15 cellular contexts compared by ENCODE assay signal in the genomic region with DNA sequence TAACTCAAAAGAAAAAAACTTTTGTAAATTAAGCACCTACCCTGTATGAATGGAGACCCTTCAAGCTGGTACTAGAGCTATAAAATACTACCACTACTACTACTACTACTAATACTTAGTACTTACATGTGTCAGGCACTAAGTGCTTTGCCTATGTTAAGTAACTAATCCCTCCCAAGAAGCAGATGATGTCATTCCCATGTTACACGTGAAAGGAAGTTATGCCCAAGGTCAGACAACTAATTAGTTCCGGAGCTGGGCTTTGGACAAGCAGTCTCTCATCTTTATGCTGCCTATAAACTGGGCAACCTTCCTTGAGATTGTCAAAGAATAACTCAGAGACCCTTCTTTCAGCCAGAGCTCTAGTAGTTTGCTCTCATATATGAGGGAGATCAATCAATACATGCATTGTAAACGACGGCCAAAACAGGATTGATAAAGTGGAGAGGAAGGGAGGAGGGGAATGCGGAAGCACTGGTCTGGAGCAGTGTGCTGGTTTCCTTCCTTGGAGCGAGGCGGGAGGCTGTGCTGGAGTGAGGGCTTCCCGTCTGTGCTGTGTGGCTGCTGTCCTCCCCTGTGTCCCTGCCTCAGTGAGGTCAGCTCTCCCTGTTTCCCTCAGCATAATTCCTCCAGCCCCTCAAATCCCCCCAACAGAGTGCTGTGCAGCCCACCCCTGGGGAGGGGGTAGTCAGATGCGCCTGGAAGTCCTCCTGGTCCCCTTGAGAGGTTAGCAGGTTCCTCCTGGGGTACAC. TPM values are rescaled to one million over a fixed set of nuclear protein-coding genes. Genes with fewer than 3 reads are reported as not detected.
DNase-seq lines count a peak whose midpoint lies in the region; ATAC-seq and TF ChIP-seq lines count a peak whose summit lies in the region.
"Had no signal": no experiment of that assay in that cellular context is flagged by ENCODE, and none has a peak within 500 bp of the region (broad histone marks: within the 10 kb centered on the region; RNA-seq: fewer than 3 reads in every experiment).

No MANE protein-coding gene starts in this region.

- peak overlapping the region; percentile 60 for H3K27ac Mint-ChIP-seq in progenitor cell of endocrine pancreas
- H3K27ac Mint-ChIP-seq: activated T-cell treated with anti-CD3 and anti-CD28 coated beads, Interleukin-2, amount 50 U/mL, for 72 hours; CD4-positive, alpha-beta T cell; IgD-negative memory B cell had no signal

- no peaks in the 10 kb centered on the region for H3K9me3 ChIP-seq in HEK293 (ENCODE audit: control insufficient read depth, insufficient read depth, low read depth, low read length)
- H3K9me3 ChIP-seq in NT2/D1 (ENCODE audit: insufficient read depth, low read length), result 0 out of 2 replicates have a peak, but pooled peaks cover 8% of the 10 kb centered on the region
- H3K9me3 ChIP-seq in mucosa of descending colon, result no peaks in the 10 kb centered on the region
- H3K9me3 ChIP-seq: heart left ventricle, suprapubic skin had no signal

- no peak overlapping the region for H3K27ac ChIP-seq in HEK293 (ENCODE audit: extremely low read depth, low read depth, low read length)
- H3K27ac ChIP-seq: heart left ventricle, spleen, suprapubic skin had no signal

- no peaks in the 10 kb centered on the region for H3K27me3 ChIP-seq in NT2/D1 (ENCODE audit: insufficient read depth, insufficient read length)

- no peaks in the 10 kb centered on the region for H3K9me3 Mint-ChIP-seq in progenitor cell of endocrine pancreas (ENCODE audit: low read depth)
- H3K9me3 Mint-ChIP-seq: activated T-cell treated with anti-CD3 and anti-CD28 coated beads, Interleukin-2, amount 50 U/mL, for 72 hours; CD4-positive, alpha-beta T cell had no signal

- intact Hi-C loops in mucosa of descending colon (cut with DNase I, micrococcal nuclease), result loop anchor here in 1 of 2 donors (10.0 kb wide), 1 partner anchor 47 kb away; no protein-coding TSS in a partner anchor

- H3K9ac ChIP-seq in NT2/D1 (ENCODE audit: insufficient read length, low read depth), result peak overlapping the region; percentile 23

- H3K27me3 Mint-ChIP-seq in progenitor cell of endocrine pancreas, result peaks cover 35% of the 10 kb centered on the region

- peaks cover 0 to 34% of the 10 kb centered on the region in 2 experiments; a peak in 2 of 3 replicates for H3K36me3 ChIP-seq in HEK293 (ENCODE audit: control insufficient read depth in 2 of 2, insufficient read depth in 1 of 2, low read length in 2 of 2)
- no peaks in the 10 kb centered on the region for H3K36me3 ChIP-seq in NT2/D1 (ENCODE audit: insufficient read depth, insufficient read length, low read length)
- no peaks in the 10 kb centered on the region for H3K36me3 ChIP-seq in mucosa of descending colon (ENCODE audit: low read depth)
- H3K36me3 ChIP-seq: heart left ventricle, spleen, suprapubic skin had no signal

- peaks cover 3% of the 10 kb centered on the region; the same call in 1 of the 2 replicates for H3K4me1 ChIP-seq in HEK293 (ENCODE audit: control insufficient read depth, insufficient read depth, low read length)
- peaks cover 6% of the 10 kb centered on the region for H3K4me1 ChIP-seq in NT2/D1 (ENCODE audit: insufficient read depth, insufficient read length)
- no peaks in the 10 kb centered on the region for H3K4me1 ChIP-seq in mucosa of descending colon (ENCODE audit: low read depth)
- H3K4me1 ChIP-seq: suprapubic skin had no signal

- CTCF ChIA-PET in HEK293 (lab: Yijun Ruan, JAX), result interaction anchor here (0.5 to 8.3 kb wide), 14 partner anchors 13 to 1529 kb away, joined by 3 to 144 read pairs (median 3); partner anchors contain the start of gene ATP6V1B1

- DNase-seq in NT2/D1 (ENCODE audit: low read depth, low spot score), result no peak
- peak; percentile 26 for DNase-seq in fibroblast of pulmonary artery (ENCODE audit: low read depth)
- no peak for DNase-seq in progenitor cell of endocrine pancreas (ENCODE audit: low spot score, unreplicated experiment)
- no peak for DNase-seq in NCI-H2081 treated with DMSO at 0.1 percent for 48 hours (lab: John Stamatoyannopoulos, UW)
- no peak for DNase-seq in Kasumi-1 (lab: John Stamatoyannopoulos, UW)
- DNase-seq in mucosa of descending colon, result no peak
- DNase-seq: activated T-cell treated with anti-CD3 and anti-CD28 coated beads, Interleukin-2, amount 50 U/mL, for 72 hours; heart left ventricle; NCI-H1930 had no signal

- H3K4me3 ChIP-seq in HEK293 (ENCODE audit: low read depth, low read length) (no peak overlapping the region), NT2/D1 (ENCODE audit: insufficient read length, low read depth) (no peak overlapping the region), fibroblast of pulmonary artery (replicated peaks; ENCODE audit: low read depth, low read length) (no peak overlapping the region), mucosa of descending colon (no peak overlapping the region)
- H3K4me3 ChIP-seq: heart left ventricle, spleen, suprapubic skin had no signal

- ATAC-seq in mucosa of descending colon, result no peak
- ATAC-seq: activated T-cell treated with anti-CD3 and anti-CD28 coated beads, Interleukin-2, amount 50 U/mL, for 72 hours; heart left ventricle had no signal

- TF ChIP-seq CTCF in HEK293 (tag by site-specific recombination; IDR thresholded peaks at IDR 0.05) (no peak), fibroblast of pulmonary artery (IDR thresholded peaks at IDR 0.05; ENCODE audit: low read length, missing control alignments) (no peak), progenitor cell of endocrine pancreas (IDR thresholded peaks at IDR 0.05; ENCODE audit: unreplicated experiment) (no peak), mucosa of descending colon (IDR thresholded peaks at IDR 0.05) (no peak)

- peaks cover 12% of the 10 kb centered on the region for H3K4me1 Mint-ChIP-seq in progenitor cell of endocrine pancreas (ENCODE audit: low read depth)
- H3K4me1 Mint-ChIP-seq: IgD-negative memory B cell had no signal

- H3K4me3 Mint-ChIP-seq in progenitor cell of endocrine pancreas (ENCODE audit: low read depth), result no peak overlapping the region
- H3K4me3 Mint-ChIP-seq: activated T-cell treated with anti-CD3 and anti-CD28 coated beads, Interleukin-2, amount 50 U/mL, for 72 hours; CD4-positive, alpha-beta T cell had no signal

- POLR2A ChIA-PET in HEK293 (lab: Yijun Ruan, JAX), result no interaction called here

- no peaks in the 10 kb centered on the region for H3K36me3 Mint-ChIP-seq in progenitor cell of endocrine pancreas (ENCODE audit: insufficient read depth)
- H3K36me3 Mint-ChIP-seq: IgD-negative memory B cell had no signal

TF ChIP-seq in HEK293, 187 proteins besides CTCF, POLR2A, EP300 and RAD21 (continues in another document):
- TF ChIP-seq, protein P1, sequence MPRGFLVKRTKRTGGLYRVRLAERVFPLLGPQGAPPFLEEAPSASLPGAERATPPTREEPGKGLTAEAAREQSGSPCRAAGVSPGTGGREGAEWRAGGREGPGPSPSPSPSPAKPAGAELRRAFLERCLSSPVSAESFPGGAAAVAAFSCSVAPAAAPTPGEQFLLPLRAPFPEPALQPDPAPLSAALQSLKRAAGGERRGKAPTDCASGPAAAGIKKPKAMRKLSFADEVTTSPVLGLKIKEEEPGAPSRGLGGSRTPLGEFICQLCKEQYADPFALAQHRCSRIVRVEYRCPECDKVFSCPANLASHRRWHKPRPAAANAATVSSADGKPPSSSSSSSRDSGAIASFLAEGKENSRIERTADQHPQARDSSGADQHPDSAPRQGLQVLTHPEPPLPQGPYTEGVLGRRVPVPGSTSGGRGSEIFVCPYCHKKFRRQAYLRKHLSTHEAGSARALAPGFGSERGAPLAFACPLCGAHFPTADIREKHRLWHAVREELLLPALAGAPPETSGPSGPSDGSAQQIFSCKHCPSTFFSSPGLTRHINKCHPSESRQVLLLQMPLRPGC (tag by site-specific recombination; IDR thresholded peaks at IDR 0.05), result no peak
- TF ChIP-seq KLF9 (tag by site-specific recombination; IDR thresholded peaks at IDR 0.05; ENCODE audit: low read depth) (no peak), ZNF239 (tag by site-specific recombination; IDR thresholded peaks at IDR 0.05) (no peak), ZNF211 (tag by site-specific recombination; IDR thresholded peaks at IDR 0.05; ENCODE audit: low read depth) (no peak), ZNF16 (tag by site-specific recombination; IDR thresholded peaks at IDR 0.05; ENCODE audit: low read depth) (no peak), ZNF133 (tag by site-specific recombination; IDR thresholded peaks at IDR 0.05) (no peak), ZBTB10 (tag by site-specific recombination; IDR thresholded peaks at IDR 0.05) (no peak), ZNF501 (tag by site-specific recombination; IDR thresholded peaks at IDR 0.05) (no peak), ZNF660 (tag by site-specific recombination; IDR thresholded peaks at IDR 0.05) (no peak), ZNF654 (tag by site-specific recombination; IDR thresholded peaks at IDR 0.05; ENCODE audit: low read depth) (no peak)

RNA-seq across cellular contexts. Expression of gene ATP6V1B1, which starts 13.7 kb away (rescaled TPM):
- total RNA-seq in progenitor cell of endocrine pancreas (not detected in 2 replicates), mucosa of descending colon (not detected)
- total RNA-seq: activated T-cell treated with anti-CD3 and anti-CD28 coated beads, Interleukin-2, amount 50 U/mL, for 72 hours; CD4-positive, alpha-beta T cell; liver; spleen had no signal

RNA-seq across cellular contexts. Expression of gene VAX2, which starts 21.6 kb away (rescaled TPM):
- total RNA-seq in progenitor cell of endocrine pancreas, result 0.31 TPM in 1 of 2 replicates, not detected in the other
- under 1 TPM in 1 of 3 donors, not detected in 2; 0.47 TPM for total RNA-seq in mucosa of descending colon
- total RNA-seq: activated T-cell treated with anti-CD3 and anti-CD28 coated beads, Interleukin-2, amount 50 U/mL, for 72 hours; CD4-positive, alpha-beta T cell; liver; spleen had no signal

RNA-seq across cellular contexts. Expression of gene ANKRD53, which starts 56.4 kb away (rescaled TPM):
- total RNA-seq in progenitor cell of endocrine pancreas, result 3.7 and 5.4 TPM in 2 replicates
- total RNA-seq in mucosa of descending colon, result 1 to 10 TPM in 1 of 3 donors, under 1 TPM in 2; 0.23 to 1.8 (median 0.75) TPM
